In the genomic region with DNA sequence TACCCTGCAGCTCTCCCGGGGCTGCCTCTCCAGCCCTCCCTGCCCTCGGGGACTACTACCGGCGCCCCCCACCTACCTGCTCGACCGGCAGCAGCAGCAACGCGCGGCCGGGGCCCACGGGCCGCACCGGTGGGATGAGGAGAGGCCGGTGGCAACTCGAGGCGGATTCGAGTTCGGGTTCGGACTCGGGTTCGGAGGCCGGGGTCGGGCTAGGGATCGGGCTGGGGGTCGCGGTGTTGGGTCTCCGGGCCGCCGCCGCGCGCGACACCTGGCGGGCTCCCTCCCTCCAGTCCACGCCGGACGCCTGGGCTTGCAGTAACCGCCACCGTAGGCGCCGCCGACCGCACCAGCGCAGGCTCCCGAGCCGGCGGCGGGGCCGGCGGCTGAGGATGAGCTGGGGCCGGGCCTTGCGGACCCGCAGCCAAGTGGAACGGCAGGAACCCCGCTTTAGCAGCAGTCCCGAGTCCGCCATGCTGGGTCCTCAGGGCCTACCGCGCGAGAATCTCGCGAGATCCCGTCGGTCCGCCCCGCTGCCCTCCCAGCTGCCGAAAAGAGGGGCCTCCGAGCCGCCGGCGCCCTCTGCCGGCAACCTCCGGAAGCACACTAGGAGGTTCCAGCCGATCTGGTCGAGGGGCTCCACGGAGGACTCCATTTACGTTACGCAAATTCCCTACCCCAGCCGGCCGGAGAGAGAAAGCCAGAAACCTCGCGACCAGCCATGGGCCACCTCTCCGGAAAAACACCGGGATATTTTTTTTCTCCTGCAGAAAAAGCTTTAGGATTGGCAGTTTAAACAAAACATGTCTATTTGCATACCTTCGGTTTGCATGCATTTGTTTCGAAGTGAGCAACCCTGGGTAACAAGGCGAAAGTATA, we compare ENCODE assay signal across 8 cellular contexts. TPM values are rescaled to one million over a fixed set of nuclear protein-coding genes. Genes with fewer than 3 reads are reported as not detected.
DNase-seq lines count a peak whose midpoint lies in the region; ATAC-seq, FAIRE-seq and TF ChIP-seq lines count a peak whose summit lies in the region.

A gene (minus strand): TSS at position 483 of the 876 bp plus-strand sequence. CDS start 11 bp downstream, at position 472.

- no peaks in the 10 kb centered on the region for H3K27me3 ChIP-seq in AG04450 (ENCODE audit: control insufficient read depth, insufficient read depth, low read length)
- no peaks in the 10 kb centered on the region for H3K27me3 ChIP-seq in WERI-Rb-1 (ENCODE audit: insufficient read depth, low read depth, severe bottlenecking)
- H3K27me3 ChIP-seq in bronchial epithelial cell (ENCODE audit: control insufficient read depth, insufficient read depth, low read length): no peaks in the 10 kb centered on the region

- CTCF ChIA-PET in AG04450 (lab: Charles Lee): interaction anchor here (0.6 to 3.6 kb wide), 34 partner anchors 9 to 176 kb away, joined by 3 to 34 read pairs (median 4); a partner anchor contains a TSS

- ATAC-seq in GM18868 (IDR thresholded peaks at IDR 0.05; ENCODE audit: unreplicated experiment) (peak; percentile 93), HG03108 (IDR thresholded peaks at IDR 0.05; ENCODE audit: unreplicated experiment) (peak; percentile 93)

- peak; percentile 91 for TF ChIP-seq CTCF in AG04450 (IDR thresholded peaks at IDR 0.05; ENCODE audit: low read depth, low read length)
- TF ChIP-seq CTCF in WERI-Rb-1 (IDR thresholded peaks at IDR 0.05; ENCODE audit: low read depth, low read length): peak; percentile 85
- TF ChIP-seq CTCF in bronchial epithelial cell (IDR thresholded peaks at IDR 0.05; ENCODE audit: insufficient read depth, low read length, severe bottlenecking): peak; percentile 93

- H3K36me3 ChIP-seq in WERI-Rb-1 (peaks cover 35% of the 10 kb centered on the region), bronchial epithelial cell (ENCODE audit: control insufficient read depth, insufficient read depth, low read length) (peaks cover 5% of the 10 kb centered on the region)

- no peak for FAIRE-seq in bronchial epithelial cell (lab: Jason Lieb, UNC)

- POLR2A ChIA-PET in AG04450 (lab: Yijun Ruan, JAX): interaction anchor here (0.7 to 1.0 kb wide), 2 partner anchors 15 to 25 kb away, joined by 3 read pairs; a partner anchor contains a TSS

- DNase-seq in AG04450 (ENCODE audit: low read depth, low spot score) (peak; percentile 79), NCI-H2196 treated with DMSO at 0.1 percent for 48 hours (lab: John Stamatoyannopoulos, UW; ENCODE audit: unreplicated experiment) (peak; percentile 88), WERI-Rb-1 (peak; percentile 93), bronchial epithelial cell (ENCODE audit: low read depth) (peak; percentile 76), iPS-NIHi7 (ENCODE audit: extremely low spot score) (peak; percentile 99), smooth muscle cell of the brain vasculature (ENCODE audit: low read depth, low spot score) (peak; percentile 76)

- no peak within 1 kb of the TSS for H3K27ac ChIP-seq in AG04450 (ENCODE audit: low read depth, low read length)
- peak within 1 kb of the TSS; percentile 91 for H3K27ac ChIP-seq in WERI-Rb-1

- H3K4me3 ChIP-seq in AG04450 (ENCODE audit: low read depth, low read length) (peak within 1 kb of the TSS; percentile 91), WERI-Rb-1 (ENCODE audit: low read depth, low read length) (peak within 1 kb of the TSS; percentile 93), bronchial epithelial cell (ENCODE audit: low read depth, low read length) (peak within 1 kb of the TSS; percentile 98)

- peaks cover 3% of the 10 kb centered on the region; the same call in 1 of the 2 replicates for H3K9me3 ChIP-seq in AG04450 (ENCODE audit: control insufficient read depth, insufficient read depth, low read length)
- H3K9me3 ChIP-seq in WERI-Rb-1 (ENCODE audit: severe bottlenecking): peaks cover 4% of the 10 kb centered on the region

RNA-seq across cellular contexts. Expression of the gene that starts here (rescaled TPM):
- 17.9 and 23.6 TPM in 2 replicates for polyA plus RNA-seq in AG04450 (2011; rRNA removed)
- polyA minus RNA-seq in AG04450 (2011; rRNA and poly(A)+ RNA removed): 23.0 and 31.2 TPM in 2 replicates
- 12.3 and 14.2 TPM in 2 replicates for total RNA-seq in bronchial epithelial cell
